In the genomic region with DNA sequence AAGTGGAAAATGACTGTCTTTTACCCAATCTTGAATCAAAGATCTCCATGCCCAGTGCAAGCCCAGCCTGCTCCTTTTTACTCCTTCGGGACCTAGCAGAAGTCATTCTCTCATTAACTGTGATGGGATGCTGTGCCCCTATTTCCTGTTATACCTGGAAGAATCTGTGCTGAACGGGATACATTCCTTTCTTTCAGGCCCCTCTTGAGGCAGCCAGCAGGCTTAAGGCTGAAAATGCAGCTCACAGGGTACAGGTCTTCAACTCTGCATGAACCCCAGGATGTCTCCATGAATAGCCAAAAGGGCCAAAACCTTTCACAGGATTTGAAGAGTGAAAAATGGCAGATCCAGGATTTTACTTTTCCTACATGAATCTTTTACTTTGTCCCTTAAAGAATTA, we compare ENCODE assay signal across 26 cellular contexts.
"Had no signal": no experiment of that assay in that cellular context is flagged by ENCODE, and none has a peak within 500 bp of the region (broad histone marks: within the 10 kb centered on the region; RNA-seq: fewer than 3 reads in every experiment).

No MANE protein-coding gene starts in this region.

- H3K4me1 Mint-ChIP-seq: immature natural killer cell; naive B cell; stimulated activated naive B cell treated with anti-CD40 and anti-IgM and Interleukin-4, amounts not matched to agents 10 μg/mL and 1 μg/mL and 100 μg/mL, for 72 hours had no signal

- H3K4me3 ChIP-seq: coronary artery, dorsolateral prefrontal cortex, esophagus squamous epithelium, gastroesophageal sphincter, left ventricle myocardium inferior, lung, ovary, right atrium auricular region, sigmoid colon, skin epidermis, stomach, thoracic aorta had no signal

- H3K9me3 ChIP-seq: esophagus squamous epithelium, gastroesophageal sphincter, left ventricle myocardium inferior, ovary, right atrium auricular region, sigmoid colon, stomach, thoracic aorta had no signal

- H3K36me3 ChIP-seq: esophagus squamous epithelium, gastroesophageal sphincter, left ventricle myocardium inferior, ovary, right atrium auricular region, sigmoid colon, stomach, thoracic aorta had no signal

- DNase-seq: central memory CD4-positive, alpha-beta T cell; dorsolateral prefrontal cortex; effector memory CD4-positive, alpha-beta T cell; esophagus squamous epithelium; foreskin fibroblast; immature natural killer cell; left ventricle myocardium inferior; mesenchymal stem cell; naive B cell; nephron progenitor cell; nucleus accumbens; ovary; sigmoid colon; stimulated activated CD4-positive, alpha-beta T cell treated with anti-CD3 and anti-CD28 coated beads, Interleukin-2, amount 100 ng/mL, for 24 hours; stimulated activated CD4-positive, alpha-beta T cell treated with anti-CD3 and anti-CD28 coated beads, Interleukin-4, amount 100 ng/mL, for 4 hours; stimulated activated naive B cell treated with anti-CD40 and anti-IgM and Interleukin-4, amounts not matched to agents 10 μg/mL and 1 μg/mL and 100 μg/mL, for 72 hours; stomach; substantia nigra; trophoblast cell had no signal

- H3K9me3 Mint-ChIP-seq: nephron progenitor cell had no signal

- H3K4me1 ChIP-seq: esophagus squamous epithelium, gastroesophageal sphincter, left ventricle myocardium inferior, right atrium auricular region, sigmoid colon, stomach had no signal

- H3K27me3 ChIP-seq: esophagus squamous epithelium, gastroesophageal sphincter, ovary, right atrium auricular region, sigmoid colon, stomach had no signal

- H3K27ac ChIP-seq: coronary artery, dorsolateral prefrontal cortex, epithelial cell of prostate, esophagus squamous epithelium, gastroesophageal sphincter, left ventricle myocardium inferior, ovary, right atrium auricular region, sigmoid colon, skin epidermis, stomach, thoracic aorta had no signal

- H3K27ac Mint-ChIP-seq: immature natural killer cell; naive B cell; nephron progenitor cell; stimulated activated naive B cell treated with anti-CD40 and anti-IgM and Interleukin-4, amounts not matched to agents 10 μg/mL and 1 μg/mL and 100 μg/mL, for 72 hours had no signal

- H3K36me3 Mint-ChIP-seq: immature natural killer cell; naive B cell; stimulated activated naive B cell treated with anti-CD40 and anti-IgM and Interleukin-4, amounts not matched to agents 10 μg/mL and 1 μg/mL and 100 μg/mL, for 72 hours had no signal

- ATAC-seq: gastroesophageal sphincter; stimulated activated naive B cell treated with anti-CD40 and anti-IgM and Interleukin-4, amounts not matched to agents 10 μg/mL and 1 μg/mL and 100 μg/mL, for 72 hours had no signal

- H3K4me3 Mint-ChIP-seq: immature natural killer cell; naive B cell; nephron progenitor cell; stimulated activated naive B cell treated with anti-CD40 and anti-IgM and Interleukin-4, amounts not matched to agents 10 μg/mL and 1 μg/mL and 100 μg/mL, for 72 hours had no signal

- H3K27me3 Mint-ChIP-seq: naive B cell; stimulated activated naive B cell treated with anti-CD40 and anti-IgM and Interleukin-4, amounts not matched to agents 10 μg/mL and 1 μg/mL and 100 μg/mL, for 72 hours had no signal
